Comparison of ENCODE assay signal across 8 cellular contexts in genomic region chr9:136363106-136363605, GRCh38. TPM values are rescaled to one million over a fixed set of nuclear protein-coding genes. Genes with fewer than 3 reads are reported as not detected.
DNase-seq lines count a peak whose midpoint lies in the region; ATAC-seq and TF ChIP-seq lines count a peak whose summit lies in the region.

No MANE protein-coding gene starts in this region.

- H3K27ac ChIP-seq in right lobe of liver: peak overlapping the region; percentile 41 to 83 (median 82)

- H3K4me3 ChIP-seq in right lobe of liver: peak overlapping the region; percentile 68 to 98 (median 75)

- ATAC-seq in GM19324 (IDR thresholded peaks at IDR 0.05; ENCODE audit: low FRiP score, unreplicated experiment) (peak; percentile 81), HG03457 (IDR thresholded peaks at IDR 0.05; ENCODE audit: unreplicated experiment) (peak; percentile 55), right lobe of liver (peak; percentile 94 to 97 (median 95))

- intact Hi-C loops in dendritic cell treated with granulocyte-macrophage colony-stimulating factor and Interleukin-4, amounts not matched to agents 40 ng/mL and 50 ng/mL, for 4 days (cut with micrococcal nuclease): loop anchor here (1.0 kb wide), 1 partner anchor 10 kb away; the partner anchor contains the start of gene CARD9
- intact Hi-C loops in right lobe of liver (cut with DNase I): no loop called here

- H3K4me1 Mint-ChIP-seq in dendritic cell treated with granulocyte-macrophage colony-stimulating factor and Interleukin-4, amounts not matched to agents 40 ng/mL and 50 ng/mL, for 4 days (ENCODE audit: low read depth): peaks cover 54% of the 10 kb centered on the region

- peak overlapping the region; percentile 81 for H3K4me3 Mint-ChIP-seq in dendritic cell treated with granulocyte-macrophage colony-stimulating factor and Interleukin-4, amounts not matched to agents 40 ng/mL and 50 ng/mL, for 4 days

- H3K27ac Mint-ChIP-seq in dendritic cell treated with granulocyte-macrophage colony-stimulating factor and Interleukin-4, amounts not matched to agents 40 ng/mL and 50 ng/mL, for 4 days: peak overlapping the region; percentile 81

- no peaks in the 10 kb centered on the region for H3K9me3 Mint-ChIP-seq in dendritic cell treated with granulocyte-macrophage colony-stimulating factor and Interleukin-4, amounts not matched to agents 40 ng/mL and 50 ng/mL, for 4 days

- no peaks in the 10 kb centered on the region for H3K27me3 ChIP-seq in right lobe of liver

- DNase-seq in C1 segment of cervical spinal cord (lab: John Stamatoyannopoulos, UW) (peak; percentile 49 to 95 (median 90)), NCI-H526 (lab: John Stamatoyannopoulos, UW) (peak; percentile 65 to 91), right lobe of liver (peak; percentile 99)
- DNase-seq in activated CD4-positive, alpha-beta T cell treated with anti-CD3 and anti-CD28 coated beads, Interleukin-2, amount 50 U/mL, for 4 hours: peak; percentile 96
- peak; percentile 92 to 98 for DNase-seq in stimulated activated CD4-positive, alpha-beta T cell treated with anti-CD3 and anti-CD28 coated beads, Interleukin-4, amount 100 ng/mL, for 4 hours

- under 1% methylated on average over 19 of the region's 43 CpGs for WGBS in right lobe of liver (ENCODE audit: insufficient coverage, low coverage, low lambda C conversion rate, missing lambda C conversion rate)

- peaks cover 0 to 8% (median 5%) of the 10 kb centered on the region in 4 donors for H3K4me1 ChIP-seq in right lobe of liver

- TF ChIP-seq CTCF in right lobe of liver (IDR thresholded peaks at IDR 0.05): no peak

- no peaks in the 10 kb centered on the region for H3K27me3 Mint-ChIP-seq in dendritic cell treated with granulocyte-macrophage colony-stimulating factor and Interleukin-4, amounts not matched to agents 40 ng/mL and 50 ng/mL, for 4 days

- peak; percentile 90 for TF ChIP-seq POLR2A in right lobe of liver (IDR thresholded peaks at IDR 0.05)

- H3K9me3 ChIP-seq in right lobe of liver: no peaks in the 10 kb centered on the region

- no peaks in the 10 kb centered on the region for H3K36me3 ChIP-seq in right lobe of liver

- peaks cover 76% of the 10 kb centered on the region for H3K36me3 Mint-ChIP-seq in dendritic cell treated with granulocyte-macrophage colony-stimulating factor and Interleukin-4, amounts not matched to agents 40 ng/mL and 50 ng/mL, for 4 days (ENCODE audit: low read depth)

RNA-seq across cellular contexts. Expression of gene DNLZ, which starts 0.4 kb away (rescaled TPM):
- 10 to 100 TPM in 3 of 6 experiments, 1 to 10 TPM in 3; 5.0 to 26.0 (median 10.4) TPM for total RNA-seq in right lobe of liver

RNA-seq across cellular contexts. Expression of gene CARD9, which starts 10.3 kb away (rescaled TPM):
- 1 to 10 TPM in 3 of 6 experiments, under 1 TPM in 3; 0.48 to 1.6 (median 1.1) TPM for total RNA-seq in right lobe of liver

RNA-seq across cellular contexts. Expression of gene GPSM1, which starts 35.8 kb away (rescaled TPM):
- total RNA-seq in right lobe of liver: 1 to 10 TPM; 1.3 to 4.8 (median 4.1) TPM

RNA-seq across cellular contexts. Expression of gene SNAPC4, which starts 36.8 kb away (rescaled TPM):
- total RNA-seq in right lobe of liver: 1 to 10 TPM; 3.8 to 6.5 (median 5.4) TPM

RNA-seq across cellular contexts. Expression of gene ENTR1, which starts 47.3 kb away (rescaled TPM):
- 10 to 100 TPM; 27.9 to 53.5 (median 35.4) TPM for total RNA-seq in right lobe of liver

Comparison
In these comparisons a context has a peak if more than half of its experiments do, and no peak if none do; other contexts are left out.
1. Peak in every context shown above with its lines: DNase-seq, ATAC-seq, H3K4me3 ChIP-seq and H3K27ac ChIP-seq.